ENCODE assay signal across 8 cellular contexts in genomic region chr17:48893646-48894508, GRCh38. TPM values are rescaled to one million over a fixed set of nuclear protein-coding genes. Genes with fewer than 3 reads are reported as not detected.
DNase-seq lines count a peak whose midpoint lies in the region; ATAC-seq and TF ChIP-seq lines count a peak whose summit lies in the region.

No MANE protein-coding gene starts in this region.

- H3K27me3 Mint-ChIP-seq in GM23338 (ENCODE audit: insufficient read depth, low read depth, poor library complexity), result peaks cover 13% of the 10 kb centered on the region
- peaks cover 6% of the 10 kb centered on the region for H3K27me3 Mint-ChIP-seq in glutamatergic neuron (ENCODE audit: unreplicated experiment)

- H3K36me3 ChIP-seq in GM23338 (ENCODE audit: insufficient read depth) (no peaks in the 10 kb centered on the region; the same call in none of the 2 replicates), skeletal muscle satellite cell (ENCODE audit: insufficient read depth, low read length) (peaks cover 29% of the 10 kb centered on the region)

- H3K4me2 ChIP-seq in GM23338 (peak overlapping the region; percentile 86), skeletal muscle satellite cell (ENCODE audit: low read length) (peak overlapping the region; percentile 87)

- H3K36me3 Mint-ChIP-seq in GM23338 (ENCODE audit: low read depth), result peaks cover 31% of the 10 kb centered on the region
- H3K36me3 Mint-ChIP-seq in glutamatergic neuron (ENCODE audit: unreplicated experiment), result no peaks in the 10 kb centered on the region

- no peak overlapping the region; the same call in 1 of the 2 replicates for H2AFZ ChIP-seq in GM23338

- H3K4me1 ChIP-seq in GM23338 (ENCODE audit: insufficient read depth), result peaks cover 5% of the 10 kb centered on the region
- H3K4me1 ChIP-seq in skeletal muscle satellite cell (ENCODE audit: control insufficient read depth, insufficient read depth, low read length), result peaks cover 10% of the 10 kb centered on the region

- H3K4me3 ChIP-seq in GM23338, result peak overlapping the region; percentile 69
- peak overlapping the region; percentile 88 for H3K4me3 ChIP-seq in skeletal muscle satellite cell (ENCODE audit: low read length)

- no peaks in the 10 kb centered on the region for H4K20me1 ChIP-seq in GM23338 (replicated peaks; ENCODE audit: insufficient read depth)

- no peak for ATAC-seq in GM23338

- no peak overlapping the region; the same call in 1 of the 2 replicates for H3K27ac ChIP-seq in GM23338 (ENCODE audit: low read depth)
- peak overlapping the region; percentile 89 for H3K27ac ChIP-seq in VCaP

- peaks cover 18% of the 10 kb centered on the region for H3K79me2 ChIP-seq in GM23338 (replicated peaks; ENCODE audit: insufficient read depth)

- H3K4me1 Mint-ChIP-seq in GM23338 (peaks cover 9% of the 10 kb centered on the region), glutamatergic neuron (ENCODE audit: low read depth, unreplicated experiment) (no peaks in the 10 kb centered on the region)

- H3F3A ChIP-seq in GM23338 (replicated peaks; ENCODE audit: low read depth), result peaks cover 6% of the 10 kb centered on the region; the same call in 1 of the 2 replicates

- no peaks in the 10 kb centered on the region for H3K27me3 ChIP-seq in GM23338 (ENCODE audit: insufficient read depth)
- no peaks in the 10 kb centered on the region for H3K27me3 ChIP-seq in skeletal muscle satellite cell (ENCODE audit: control insufficient read depth, insufficient read depth, low read length)

- H3K9ac ChIP-seq in skeletal muscle satellite cell (ENCODE audit: low read depth, low read length), result peak overlapping the region; percentile 87

- H3K27ac Mint-ChIP-seq in GM23338 (peak overlapping the region; percentile 96; the same call in 1 of the 2 replicates), glutamatergic neuron (ENCODE audit: unreplicated experiment) (no peak overlapping the region)

- intact Hi-C loops in head of caudate nucleus (cut with DNase I), result no loop called here

- no peak for DNase-seq in GM23338 (ENCODE audit: low spot score)
- DNase-seq in glutamatergic neuron, result no peak
- no peak for DNase-seq in head of caudate nucleus
- DNase-seq in putamen (ENCODE audit: low spot score), result no peak
- no peak for DNase-seq in central memory CD4-positive, alpha-beta T cell
- DNase-seq in SHP77 treated with DMSO at 0.1 percent for 48 hours (lab: John Stamatoyannopoulos, UW), result no peak

- H3K4me3 Mint-ChIP-seq in GM23338 (peak overlapping the region; percentile 94), glutamatergic neuron (ENCODE audit: unreplicated experiment) (peak overlapping the region; percentile 99)

- no peaks in the 10 kb centered on the region for H3K9me3 ChIP-seq in skeletal muscle satellite cell (replicated peaks; ENCODE audit: low read length)

- no peaks in the 10 kb centered on the region for H3K9me3 Mint-ChIP-seq in GM23338
- peaks cover 6% of the 10 kb centered on the region for H3K9me3 Mint-ChIP-seq in glutamatergic neuron (ENCODE audit: unreplicated experiment)

- H3K9me2 ChIP-seq in GM23338 (ENCODE audit: insufficient read depth), result no peaks in the 10 kb centered on the region

- TF ChIP-seq CTCF in GM23338 (conservative IDR thresholded peaks at IDR 0.05; ENCODE audit: low read depth in 2 of 2) (no peak), VCaP (conservative IDR thresholded peaks at IDR 0.05) (no peak), glutamatergic neuron (IDR thresholded peaks at IDR 0.05; ENCODE audit: partially characterized antibody, unreplicated experiment) (no peak)

TF ChIP-seq in GM23338, 12 proteins besides CTCF, POLR2A, EP300 and RAD21 (continues in another document):
- TF ChIP-seq REST (IDR thresholded peaks at IDR 0.05; ENCODE audit: unreplicated experiment) (no peak), EZH2 (IDR thresholded peaks at IDR 0.05; ENCODE audit: low read depth, unreplicated experiment) (no peak), JUNB (IDR thresholded peaks at IDR 0.05; ENCODE audit: unreplicated experiment) (no peak), POLR2AphosphoS5 (IDR thresholded peaks at IDR 0.05; ENCODE audit: low read depth) (no peak)

RNA-seq across cellular contexts. Expression of gene ATP5MC1, which starts 1.3 kb away (rescaled TPM):
- 123 and 157 TPM in 2 replicates for total RNA-seq in GM23338 (2014; rRNA removed; shearing (Covaris generic))
- 450 and 456 TPM in 2 replicates for polyA plus RNA-seq in GM23338 (2016; fragmentation: Nextera tagmentation; extraction: Ambion mirVana)
- total RNA-seq in glutamatergic neuron (ENCODE audit: unreplicated experiment), result 61.0 TPM
- total RNA-seq in skeletal muscle satellite cell (2012; rRNA removed), result 118 and 119 TPM in 2 replicates

RNA-seq across cellular contexts. Expression of gene UBE2Z, which starts 14.3 kb away (rescaled TPM):
- total RNA-seq in GM23338 (2014; rRNA removed; shearing (Covaris generic)), result 74.1 and 78.5 TPM in 2 replicates
- polyA plus RNA-seq in GM23338 (2016; fragmentation: Nextera tagmentation; extraction: Ambion mirVana), result 30.1 and 34.1 TPM in 2 replicates
- 76.5 TPM for total RNA-seq in glutamatergic neuron (ENCODE audit: unreplicated experiment)
- 64.9 and 85.6 TPM in 2 replicates for total RNA-seq in skeletal muscle satellite cell (2012; rRNA removed)

RNA-seq across cellular contexts. Expression of gene SNF8, which starts 50.8 kb away (rescaled TPM):
- total RNA-seq in GM23338 (2014; rRNA removed; shearing (Covaris generic)), result 88.5 and 114 TPM in 2 replicates
- polyA plus RNA-seq in GM23338 (2016; fragmentation: Nextera tagmentation; extraction: Ambion mirVana), result 103 and 113 TPM in 2 replicates
- 143 TPM for total RNA-seq in glutamatergic neuron (ENCODE audit: unreplicated experiment)
- total RNA-seq in skeletal muscle satellite cell (2012; rRNA removed), result 83.1 and 103 TPM in 2 replicates
